17 cellular contexts compared by ENCODE assay signal in the genomic region with DNA sequence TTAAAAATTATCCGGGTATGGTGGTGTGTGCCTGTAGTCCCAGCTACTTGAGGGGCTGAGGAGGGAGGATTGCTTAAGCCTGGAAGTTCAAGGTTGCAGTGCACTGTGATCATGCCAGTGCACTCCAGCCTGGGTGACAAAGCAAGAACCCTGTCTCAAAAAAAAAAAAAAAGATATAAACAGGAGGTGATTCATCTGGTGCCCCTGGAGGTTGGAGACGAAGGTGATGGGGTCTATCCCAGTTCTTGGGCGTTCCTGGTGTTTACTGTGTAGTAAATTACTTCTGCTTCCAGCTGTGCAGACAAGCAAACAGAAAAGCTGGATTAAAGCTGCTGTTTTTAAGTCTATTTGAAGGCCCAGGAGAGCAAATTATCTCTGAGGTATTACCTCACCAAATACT.
"Had no signal": no experiment of that assay in that cellular context is flagged by ENCODE, and none has a peak within 500 bp of the region (broad histone marks: within the 10 kb centered on the region; RNA-seq: fewer than 3 reads in every experiment).

No MANE protein-coding gene starts in this region.

- H3K4me3 ChIP-seq: thoracic aorta, upper lobe of right lung had no signal

- H3K27me3 ChIP-seq: neutrophil, upper lobe of right lung had no signal

- H3K9me3 Mint-ChIP-seq: activated CD4-positive, alpha-beta T cell treated with anti-CD3 and anti-CD28 coated beads, Interleukin-2, amount 10 ng/mL, durations not matched to agents 24 days and 14 days; activated naive CD8-positive, alpha-beta T cell treated with anti-CD3 and anti-CD28 coated beads, Interleukin-2, amount 50 U/mL, for 24 hours; natural killer cell had no signal

- H3K27me3 Mint-ChIP-seq: activated CD4-positive, alpha-beta T cell treated with anti-CD3 and anti-CD28 coated beads, Interleukin-2, amount 10 ng/mL, durations not matched to agents 24 days and 14 days; activated naive CD8-positive, alpha-beta T cell treated with anti-CD3 and anti-CD28 coated beads, Interleukin-2, amount 50 U/mL, for 24 hours had no signal

- H3K36me3 ChIP-seq: neutrophil, thoracic aorta, upper lobe of right lung had no signal

- H3K9me3 ChIP-seq: neutrophil, thoracic aorta, upper lobe of right lung had no signal

- H3K27ac ChIP-seq: neutrophil, parathyroid adenoma, thoracic aorta, upper lobe of right lung had no signal

- H3K36me3 Mint-ChIP-seq: natural killer cell had no signal

- H3K4me1 ChIP-seq: parathyroid adenoma, upper lobe of right lung had no signal

- H3K4me3 Mint-ChIP-seq: activated CD4-positive, alpha-beta T cell treated with anti-CD3 and anti-CD28 coated beads, Interleukin-2, amount 10 ng/mL, durations not matched to agents 24 days and 14 days; activated CD8-positive, alpha-beta T cell treated with anti-CD3 and anti-CD28 coated beads, Interleukin-2, amount 10 ng/mL, durations not matched to agents 7 days and 5 days; activated naive CD8-positive, alpha-beta T cell treated with anti-CD3 and anti-CD28 coated beads, Interleukin-2, amount 50 U/mL, for 24 hours; natural killer cell had no signal

- H3K27ac Mint-ChIP-seq: activated CD4-positive, alpha-beta T cell treated with anti-CD3 and anti-CD28 coated beads, Interleukin-2, amount 10 ng/mL, durations not matched to agents 24 days and 14 days; activated CD8-positive, alpha-beta T cell treated with anti-CD3 and anti-CD28 coated beads, Interleukin-2, amount 10 ng/mL, durations not matched to agents 7 days and 5 days; activated naive CD8-positive, alpha-beta T cell treated with anti-CD3 and anti-CD28 coated beads, Interleukin-2, amount 50 U/mL, for 24 hours; natural killer cell had no signal

- ATAC-seq: activated CD8-positive, alpha-beta T cell treated with anti-CD3 and anti-CD28 coated beads, Interleukin-2, amount 10 ng/mL, durations not matched to agents 7 days and 5 days; activated naive CD8-positive, alpha-beta T cell treated with anti-CD3 and anti-CD28 coated beads, Interleukin-2, amount 50 U/mL, for 24 hours; left ventricle myocardium superior; natural killer cell; upper lobe of right lung had no signal

- H2AFZ ChIP-seq: parathyroid adenoma had no signal

- H3K9ac ChIP-seq: parathyroid adenoma had no signal

- DNase-seq: activated CD4-positive, alpha-beta T cell treated with anti-CD3 and anti-CD28 coated beads, Interleukin-2, amount 10 ng/mL, durations not matched to agents 24 days and 14 days; activated CD4-positive, CD25-positive, alpha-beta regulatory T cell; activated CD8-positive, alpha-beta memory T cell treated with anti-CD3 and anti-CD28 coated beads, Interleukin-2, amount 50 U/mL, for 4 hours; activated CD8-positive, alpha-beta T cell treated with anti-CD3 and anti-CD28 coated beads, Interleukin-2, amount 10 ng/mL, durations not matched to agents 7 days and 5 days; activated naive CD4-positive, alpha-beta T cell; activated naive CD8-positive, alpha-beta T cell treated with anti-CD3 and anti-CD28 coated beads, Interleukin-2, amount 50 U/mL, for 24 hours; head of caudate nucleus; kidney glomerular epithelial cell; left ventricle myocardium superior; mesendoderm; natural killer cell; stimulated activated CD4-positive, alpha-beta T cell treated with anti-CD3 and anti-CD28 coated beads, Interleukin-12 subunit alpha, Interleukin-12 subunit beta, amount 100 ng/mL, for 4 hours; stimulated activated CD4-positive, alpha-beta T cell treated with anti-CD3 and anti-CD28 coated beads, Interleukin-2, amount 100 ng/mL, for 24 hours; upper lobe of right lung had no signal
